Comparison of ENCODE assay signal across 1 cellular context in genomic region chr9:133969681-133970580, GRCh38.
TF ChIP-seq lines count a peak whose summit lies in the region.

No MANE protein-coding gene starts in this region.

TF ChIP-seq in H1, 55 proteins besides CTCF, POLR2A, EP300 and RAD21:
- no peak for TF ChIP-seq CEBPB (IDR thresholded peaks at IDR 0.05; ENCODE audit: low read depth, low read length)
- no peak for TF ChIP-seq RBBP5 (IDR thresholded peaks at IDR 0.05; ENCODE audit: borderline replicate concordance, low read depth, low read length)
- TF ChIP-seq HDAC6 (IDR thresholded peaks at IDR 0.05; ENCODE audit: low read depth, low read length), result no peak
- TF ChIP-seq CHD1 (IDR thresholded peaks at IDR 0.05; ENCODE audit: low read depth, low read length), result no peak
